Comparison of ENCODE assay signal across 1 cellular context in the genomic region with DNA sequence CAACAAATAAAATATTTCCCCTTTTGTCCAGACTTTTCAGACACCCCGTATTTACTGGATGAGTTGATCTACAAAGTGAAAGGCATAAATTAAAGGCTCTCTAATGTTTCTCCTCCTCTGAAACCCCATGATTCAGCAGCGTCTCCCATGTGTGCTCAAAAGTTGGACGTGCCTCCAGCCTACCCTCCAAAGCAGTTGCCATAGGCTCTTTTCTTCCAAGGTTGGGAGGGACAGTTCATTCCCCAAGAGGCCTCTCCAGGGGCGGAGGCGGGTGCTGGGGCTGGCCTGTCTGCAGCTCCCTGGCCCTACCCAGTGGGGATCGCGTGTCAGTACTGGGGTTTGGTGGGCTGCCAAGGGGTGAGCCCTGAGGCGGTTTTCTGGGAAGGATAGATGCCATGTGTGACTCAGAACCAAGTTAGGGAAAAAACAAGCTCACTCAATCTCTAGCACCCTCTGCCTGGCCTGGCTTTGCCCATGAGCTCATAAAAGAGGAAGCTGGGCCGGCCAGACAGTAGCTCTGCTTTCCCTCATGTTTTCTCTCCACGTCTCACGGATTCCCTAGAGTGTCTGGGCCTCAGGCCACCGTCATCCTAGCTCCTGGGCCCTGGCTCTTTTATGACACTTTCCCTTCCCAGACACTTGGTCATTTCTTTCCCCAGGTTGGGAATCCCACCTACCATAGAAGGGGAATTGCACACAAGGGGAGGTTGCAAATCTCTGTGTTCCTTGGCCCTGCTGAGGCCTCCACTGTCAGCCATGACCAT.
A peak's percentile ranks its signal among the peaks of the same experiment; 100 is the strongest.
TF ChIP-seq lines count a peak whose summit lies in the region.

No MANE protein-coding gene starts in this region.

TF ChIP-seq in SK-N-SH treated with all-trans-retinoic acid at 6 μM for 48 hours, 23 proteins besides CTCF, POLR2A, EP300 and RAD21 (continued from another document):
- TF ChIP-seq, protein P1, sequence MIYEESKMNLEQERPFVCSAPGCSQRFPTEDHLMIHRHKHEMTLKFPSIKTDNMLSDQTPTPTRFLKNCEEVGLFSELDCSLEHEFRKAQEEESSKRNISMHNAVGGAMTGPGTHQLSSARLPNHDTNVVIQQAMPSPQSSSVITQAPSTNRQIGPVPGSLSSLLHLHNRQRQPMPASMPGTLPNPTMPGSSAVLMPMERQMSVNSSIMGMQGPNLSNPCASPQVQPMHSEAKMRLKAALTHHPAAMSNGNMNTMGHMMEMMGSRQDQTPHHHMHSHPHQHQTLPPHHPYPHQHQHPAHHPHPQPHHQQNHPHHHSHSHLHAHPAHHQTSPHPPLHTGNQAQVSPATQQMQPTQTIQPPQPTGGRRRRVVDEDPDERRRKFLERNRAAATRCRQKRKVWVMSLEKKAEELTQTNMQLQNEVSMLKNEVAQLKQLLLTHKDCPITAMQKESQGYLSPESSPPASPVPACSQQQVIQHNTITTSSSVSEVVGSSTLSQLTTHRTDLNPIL (CRISPR knock-in tag; IDR thresholded peaks at IDR 0.05; ENCODE audit: low read depth) = peak; percentile 69
- TF ChIP-seq, protein P2, sequence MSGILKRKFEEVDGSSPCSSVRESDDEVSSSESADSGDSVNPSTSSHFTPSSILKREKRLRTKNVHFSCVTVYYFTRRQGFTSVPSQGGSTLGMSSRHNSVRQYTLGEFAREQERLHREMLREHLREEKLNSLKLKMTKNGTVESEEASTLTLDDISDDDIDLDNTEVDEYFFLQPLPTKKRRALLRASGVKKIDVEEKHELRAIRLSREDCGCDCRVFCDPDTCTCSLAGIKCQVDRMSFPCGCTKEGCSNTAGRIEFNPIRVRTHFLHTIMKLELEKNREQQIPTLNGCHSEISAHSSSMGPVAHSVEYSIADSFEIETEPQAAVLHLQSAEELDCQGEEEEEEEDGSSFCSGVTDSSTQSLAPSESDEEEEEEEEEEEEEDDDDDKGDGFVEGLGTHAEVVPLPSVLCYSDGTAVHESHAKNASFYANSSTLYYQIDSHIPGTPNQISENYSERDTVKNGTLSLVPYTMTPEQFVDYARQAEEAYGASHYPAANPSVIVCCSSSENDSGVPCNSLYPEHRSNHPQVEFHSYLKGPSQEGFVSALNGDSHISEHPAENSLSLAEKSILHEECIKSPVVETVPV (CRISPR knock-in tag; IDR thresholded peaks at IDR 0.05) = 0 out of 2 replicates have a peak, but pooled peaks have one; percentile 37
